29 cellular contexts compared by ENCODE assay signal in genomic region chr5:150404991-150405816, GRCh38. TPM values are rescaled to one million over a fixed set of nuclear protein-coding genes. Genes with fewer than 3 reads are reported as not detected.
DNase-seq lines count a peak whose midpoint lies in the region; ATAC-seq and TF ChIP-seq lines count a peak whose summit lies in the region.
"Had no signal": no experiment of that assay in that cellular context is flagged by ENCODE, and none has a peak within 500 bp of the region (broad histone marks: within the 10 kb centered on the region; RNA-seq: fewer than 3 reads in every experiment).

No MANE protein-coding gene starts in this region.

- no peaks in the 10 kb centered on the region for H3K9me3 ChIP-seq in endodermal cell (ENCODE audit: control insufficient read depth, low read length)
- H3K9me3 ChIP-seq: body of pancreas, stomach, thyroid gland had no signal

- no peak overlapping the region for H3K4me3 Mint-ChIP-seq in activated CD4-positive, alpha-beta memory T cell treated with anti-CD3 and anti-CD28 coated beads, Interleukin-2, amount 10 ng/mL, durations not matched to agents 7 days and 5 days
- H3K4me3 Mint-ChIP-seq in activated CD4-positive, alpha-beta memory T cell treated with anti-CD3 and anti-CD28 coated beads for 36 hours: no peak overlapping the region
- peak overlapping the region; percentile 30 to 59 for H3K4me3 Mint-ChIP-seq in stimulated activated naive B cell treated with anti-CD40 and anti-IgM and Interleukin-4, amounts not matched to agents 10 μg/mL and 1 μg/mL and 100 μg/mL, for 72 hours
- H3K4me3 Mint-ChIP-seq in endodermal cell: no peak overlapping the region
- H3K4me3 Mint-ChIP-seq: activated CD4-positive, alpha-beta T cell treated with anti-CD3 and anti-CD28 coated beads for 36 hours; immature natural killer cell had no signal

- in situ Hi-C loops in GM18951 (cut with MboI; ENCODE audit: low sequenced_read_pairs, unreplicated experiment) (no loop called here), KBM-7 (cut with MboI; ENCODE audit: low pct_unique_long_range_greater_than_20kb, low sequenced_read_pairs) (no loop called here)

- H3K4me1 ChIP-seq in endodermal cell (ENCODE audit: control insufficient read depth, insufficient read depth, low read length): no peaks in the 10 kb centered on the region

- peaks cover 4% of the 10 kb centered on the region for H3K36me3 ChIP-seq in endodermal cell (ENCODE audit: control insufficient read depth, insufficient read depth, low read length)

- peak; percentile 54 for TF ChIP-seq POLR2A in GM18951 (IDR thresholded peaks at IDR 0.05; ENCODE audit: extremely low read depth, insufficient read depth, insufficient read length)

- no peak for DNase-seq in activated CD4-positive, alpha-beta memory T cell treated with anti-CD3 and anti-CD28 coated beads, Interleukin-2, amount 10 ng/mL, durations not matched to agents 7 days and 5 days
- DNase-seq in activated CD4-positive, alpha-beta memory T cell treated with anti-CD3 and anti-CD28 coated beads for 36 hours: no peak
- DNase-seq in stimulated activated naive B cell treated with anti-CD40 and anti-IgM and Interleukin-4, amounts not matched to agents 10 μg/mL and 1 μg/mL and 100 μg/mL, for 72 hours: no peak
- DNase-seq in KBM-7 (no peak), NCI-H2171 treated with DMSO at 0.1 percent for 48 hours (lab: John Stamatoyannopoulos, UW) (no peak), endodermal cell (no peak)
- DNase-seq: activated CD4-positive, alpha-beta T cell treated with anti-CD3 and anti-CD28 coated beads for 36 hours; activated naive CD4-positive, alpha-beta T cell; activated T-cell treated with anti-CD3 and anti-CD28 coated beads, Interleukin-2, amount 50 U/mL, for 48 hours; AML-193; body of pancreas; cerebellar nuclear complex; DND-41; hypothalamus; immature natural killer cell; left colon; MM.1S; NCI-H1436; NCI-H446; NCI-H774; occipital lobe; OCI-M1; stomach; thyroid gland had no signal

- no peak overlapping the region for H3K9ac ChIP-seq in endodermal cell (ENCODE audit: extremely low read depth, low read length, poor library complexity, severe bottlenecking)

- intact Hi-C loops in activated CD4-positive, alpha-beta memory T cell treated with anti-CD3 and anti-CD28 coated beads for 36 hours (cut with micrococcal nuclease): no loop called here

- H3K27me3 Mint-ChIP-seq in activated CD4-positive, alpha-beta memory T cell treated with anti-CD3 and anti-CD28 coated beads, Interleukin-2, amount 10 ng/mL, durations not matched to agents 7 days and 5 days: no peaks in the 10 kb centered on the region
- H3K27me3 Mint-ChIP-seq in activated CD4-positive, alpha-beta memory T cell treated with anti-CD3 and anti-CD28 coated beads for 36 hours: no peaks in the 10 kb centered on the region
- peaks cover 3 to 7% of the 10 kb centered on the region in 2 donors for H3K27me3 Mint-ChIP-seq in stimulated activated naive B cell treated with anti-CD40 and anti-IgM and Interleukin-4, amounts not matched to agents 10 μg/mL and 1 μg/mL and 100 μg/mL, for 72 hours
- no peaks in the 10 kb centered on the region for H3K27me3 Mint-ChIP-seq in endodermal cell (ENCODE audit: insufficient read depth)
- H3K27me3 Mint-ChIP-seq: activated CD4-positive, alpha-beta T cell treated with anti-CD3 and anti-CD28 coated beads for 36 hours had no signal

- TF ChIP-seq CTCF in endodermal cell (conservative IDR thresholded peaks at IDR 0.05): no peak

- ATAC-seq in stimulated activated naive B cell treated with anti-CD40 and anti-IgM and Interleukin-4, amounts not matched to agents 10 μg/mL and 1 μg/mL and 100 μg/mL, for 72 hours (replicated peaks): no peak
- ATAC-seq: activated CD4-positive, alpha-beta T cell treated with anti-CD3 and anti-CD28 coated beads for 36 hours; body of pancreas; HCT116; K562; left colon had no signal

- peak overlapping the region; percentile 10 for H3K27ac ChIP-seq in angular gyrus (ENCODE audit: low read depth, low read length)
- no peak overlapping the region for H3K27ac ChIP-seq in endodermal cell (ENCODE audit: low read depth, low read length)
- H3K27ac ChIP-seq: body of pancreas, SK-N-MC, stomach, thyroid gland had no signal

- WGBS in endodermal cell (ENCODE audit: insufficient coverage in 1 of 2, insufficient read length in 1 of 2), 2 experiments: 91 to 100% methylated on average over 5 to 9 of the region's 9 CpGs

- H3K27me3 ChIP-seq in endodermal cell (ENCODE audit: control insufficient read depth, insufficient read depth, low read length, poor library complexity, severe bottlenecking): no peaks in the 10 kb centered on the region
- H3K27me3 ChIP-seq: body of pancreas, stomach, thyroid gland had no signal

- no peaks in the 10 kb centered on the region for H3K9me3 Mint-ChIP-seq in activated CD4-positive, alpha-beta memory T cell treated with anti-CD3 and anti-CD28 coated beads, Interleukin-2, amount 10 ng/mL, durations not matched to agents 7 days and 5 days
- H3K9me3 Mint-ChIP-seq in activated CD4-positive, alpha-beta memory T cell treated with anti-CD3 and anti-CD28 coated beads for 36 hours: no peaks in the 10 kb centered on the region
- no peaks in the 10 kb centered on the region for H3K9me3 Mint-ChIP-seq in stimulated activated naive B cell treated with anti-CD40 and anti-IgM and Interleukin-4, amounts not matched to agents 10 μg/mL and 1 μg/mL and 100 μg/mL, for 72 hours
- H3K9me3 Mint-ChIP-seq in endodermal cell: no peaks in the 10 kb centered on the region
- H3K9me3 Mint-ChIP-seq: immature natural killer cell had no signal

- no peak overlapping the region for H3K4me3 ChIP-seq in endodermal cell (ENCODE audit: low read length)
- H3K4me3 ChIP-seq: body of pancreas, K562, SK-N-MC, stomach, thyroid gland had no signal

- peaks cover 19% of the 10 kb centered on the region for H3K4me1 Mint-ChIP-seq in activated CD4-positive, alpha-beta memory T cell treated with anti-CD3 and anti-CD28 coated beads, Interleukin-2, amount 10 ng/mL, durations not matched to agents 7 days and 5 days
- H3K4me1 Mint-ChIP-seq in activated CD4-positive, alpha-beta memory T cell treated with anti-CD3 and anti-CD28 coated beads for 36 hours (ENCODE audit: low read depth): peaks cover 11% of the 10 kb centered on the region
- H3K4me1 Mint-ChIP-seq in stimulated activated naive B cell treated with anti-CD40 and anti-IgM and Interleukin-4, amounts not matched to agents 10 μg/mL and 1 μg/mL and 100 μg/mL, for 72 hours: peaks cover 60 to 74% of the 10 kb centered on the region in 2 donors
- peaks cover 5% of the 10 kb centered on the region for H3K4me1 Mint-ChIP-seq in endodermal cell

- H3K27ac Mint-ChIP-seq in activated CD4-positive, alpha-beta memory T cell treated with anti-CD3 and anti-CD28 coated beads, Interleukin-2, amount 10 ng/mL, durations not matched to agents 7 days and 5 days: peak overlapping the region; percentile 6
- no peak overlapping the region for H3K27ac Mint-ChIP-seq in activated CD4-positive, alpha-beta memory T cell treated with anti-CD3 and anti-CD28 coated beads for 36 hours
- peak overlapping the region; percentile 91 for H3K27ac Mint-ChIP-seq in stimulated activated naive B cell treated with anti-CD40 and anti-IgM and Interleukin-4, amounts not matched to agents 10 μg/mL and 1 μg/mL and 100 μg/mL, for 72 hours
- H3K27ac Mint-ChIP-seq in endodermal cell: no peak overlapping the region
- H3K27ac Mint-ChIP-seq: activated CD4-positive, alpha-beta T cell treated with anti-CD3 and anti-CD28 coated beads for 36 hours had no signal

- peaks cover 68% of the 10 kb centered on the region for H3K36me3 Mint-ChIP-seq in activated CD4-positive, alpha-beta memory T cell treated with anti-CD3 and anti-CD28 coated beads, Interleukin-2, amount 10 ng/mL, durations not matched to agents 7 days and 5 days (ENCODE audit: low read depth)
- H3K36me3 Mint-ChIP-seq in activated CD4-positive, alpha-beta memory T cell treated with anti-CD3 and anti-CD28 coated beads for 36 hours: peaks cover 41% of the 10 kb centered on the region
- peaks cover 67 to 90% of the 10 kb centered on the region in 2 donors for H3K36me3 Mint-ChIP-seq in stimulated activated naive B cell treated with anti-CD40 and anti-IgM and Interleukin-4, amounts not matched to agents 10 μg/mL and 1 μg/mL and 100 μg/mL, for 72 hours
- peaks cover 9% of the 10 kb centered on the region for H3K36me3 Mint-ChIP-seq in endodermal cell (ENCODE audit: low read depth)

- POLR2A ChIA-PET in activated CD4-positive, alpha-beta memory T cell treated with anti-CD3 and anti-CD28 coated beads, Interleukin-2, amount 10 ng/mL, durations not matched to agents 7 days and 5 days (lab: Charles Lee): interaction anchor here (0.9 to 2.0 kb wide), 3 partner anchors 11 to 31 kb away, joined by 3 to 6 read pairs (median 3); no protein-coding TSS in a partner anchor
- POLR2A ChIA-PET in activated CD4-positive, alpha-beta memory T cell treated with anti-CD3 and anti-CD28 coated beads for 36 hours (lab: Charles Lee): interaction anchor here (0.7 to 1.2 kb wide), 3 partner anchors 24 to 37 kb away, joined by 3 to 4 read pairs (median 3); no protein-coding TSS in a partner anchor

- CTCF ChIA-PET in activated CD4-positive, alpha-beta memory T cell treated with anti-CD3 and anti-CD28 coated beads, Interleukin-2, amount 10 ng/mL, durations not matched to agents 7 days and 5 days (lab: Charles Lee): no interaction called here
- CTCF ChIA-PET in activated CD4-positive, alpha-beta memory T cell treated with anti-CD3 and anti-CD28 coated beads for 36 hours (lab: Charles Lee): interaction anchor here (1.6 kb wide), 1 partner anchor 31 kb away, joined by 4 read pairs; no protein-coding TSS in a partner anchor

RNA-seq across cellular contexts. Expression of gene CD74, which starts 7.5 kb away (rescaled TPM):
- 1,000 to 10,000 TPM; 1,158 to 1,180 TPM for total RNA-seq in activated CD4-positive, alpha-beta memory T cell treated with anti-CD3 and anti-CD28 coated beads, Interleukin-2, amount 10 ng/mL, durations not matched to agents 7 days and 5 days
- 100 to 1,000 TPM; 251 to 254 TPM for total RNA-seq in activated CD4-positive, alpha-beta memory T cell treated with anti-CD3 and anti-CD28 coated beads for 36 hours
- 10 to 100 TPM; 12.4 to 20.0 TPM for total RNA-seq in endodermal cell
- polyA plus RNA-seq in endodermal cell (2013, experiment 1 of 2): 9.7 TPM
- 7.1 TPM for polyA plus RNA-seq in endodermal cell (2013, experiment 2 of 2)

RNA-seq across cellular contexts. Expression of gene RPS14, which starts 44.3 kb away (rescaled TPM):
- total RNA-seq in activated CD4-positive, alpha-beta memory T cell treated with anti-CD3 and anti-CD28 coated beads, Interleukin-2, amount 10 ng/mL, durations not matched to agents 7 days and 5 days: 1,000 to 10,000 TPM; 2,316 to 2,367 TPM
- total RNA-seq in activated CD4-positive, alpha-beta memory T cell treated with anti-CD3 and anti-CD28 coated beads for 36 hours: 1,000 to 10,000 TPM; 3,748 to 3,882 TPM
- total RNA-seq in endodermal cell: 1,000 to 10,000 TPM; 2,313 to 2,316 TPM
- polyA plus RNA-seq in endodermal cell (2013, experiment 1 of 2): 1,931 TPM
- polyA plus RNA-seq in endodermal cell (2013, experiment 2 of 2): 1,875 TPM

RNA-seq across cellular contexts. Expression of gene TCOF1, which starts 47.7 kb away (rescaled TPM):
- total RNA-seq in activated CD4-positive, alpha-beta memory T cell treated with anti-CD3 and anti-CD28 coated beads, Interleukin-2, amount 10 ng/mL, durations not matched to agents 7 days and 5 days: 10 to 100 TPM; 52.8 to 53.0 TPM
- 10 to 100 TPM; 91.3 to 95.0 TPM for total RNA-seq in activated CD4-positive, alpha-beta memory T cell treated with anti-CD3 and anti-CD28 coated beads for 36 hours
- 100 to 1,000 TPM in 1 of 2 donors, 10 to 100 TPM in 1; 88.8 to 107 TPM for total RNA-seq in endodermal cell
- 50.0 TPM for polyA plus RNA-seq in endodermal cell (2013, experiment 1 of 2)
- polyA plus RNA-seq in endodermal cell (2013, experiment 2 of 2): 46.1 TPM

Comparison
In these comparisons a context has a peak if more than half of its experiments do, and no peak if none do; other contexts are left out.
1. H3K27ac Mint-ChIP-seq: peak in activated CD4-positive, alpha-beta memory T cell treated with anti-CD3 and anti-CD28 coated beads, Interleukin-2, amount 10 ng/mL, durations not matched to agents 7 days and 5 days (single experiment) and stimulated activated naive B cell treated with anti-CD40 and anti-IgM and Interleukin-4, amounts not matched to agents 10 μg/mL and 1 μg/mL and 100 μg/mL, for 72 hours (single experiment); none in activated CD4-positive, alpha-beta memory T cell treated with anti-CD3 and anti-CD28 coated beads for 36 hours (single experiment) and endodermal cell (single experiment).
2. H3K4me3 Mint-ChIP-seq: peak in stimulated activated naive B cell treated with anti-CD40 and anti-IgM and Interleukin-4, amounts not matched to agents 10 μg/mL and 1 μg/mL and 100 μg/mL, for 72 hours (2 of 2); none in activated CD4-positive, alpha-beta memory T cell treated with anti-CD3 and anti-CD28 coated beads, Interleukin-2, amount 10 ng/mL, durations not matched to agents 7 days and 5 days (single experiment), activated CD4-positive, alpha-beta memory T cell treated with anti-CD3 and anti-CD28 coated beads for 36 hours (single experiment) and endodermal cell (single experiment).
3. RNA of gene CD74, which starts 7.5 kb away (total RNA-seq): 1,158 to 1,180 TPM in activated CD4-positive, alpha-beta memory T cell treated with anti-CD3 and anti-CD28 coated beads, Interleukin-2, amount 10 ng/mL, durations not matched to agents 7 days and 5 days and 251 to 254 TPM in activated CD4-positive, alpha-beta memory T cell treated with anti-CD3 and anti-CD28 coated beads for 36 hours; 12.4 to 20.0 TPM in endodermal cell; every median in the first group is over 10 times any median in the second.